ENCODE assay signal across 1 cellular context in the genomic region with DNA sequence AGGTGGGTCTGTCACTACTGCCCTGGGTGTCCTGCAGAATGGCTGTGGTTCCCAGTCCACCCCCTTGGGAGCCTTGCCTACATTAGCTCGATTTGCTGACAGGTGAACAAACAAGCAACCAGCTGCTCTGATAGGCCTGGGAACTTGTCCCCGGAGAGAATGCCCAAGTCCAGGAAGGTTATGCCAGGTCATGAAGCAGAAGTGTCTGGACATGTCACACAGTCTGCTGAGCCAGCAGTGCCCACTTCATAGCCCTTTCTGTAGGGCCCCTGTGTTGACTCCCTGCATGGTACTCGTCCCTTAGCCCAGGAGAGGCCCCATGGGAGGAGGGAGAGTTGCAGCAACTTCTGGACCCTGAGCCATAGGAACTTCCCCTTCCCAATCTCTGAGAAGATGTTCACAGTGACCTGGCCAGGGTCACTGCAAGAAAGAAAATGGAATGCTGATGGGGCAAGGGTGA.
TF ChIP-seq lines count a peak whose summit lies in the region.

No MANE protein-coding gene starts in this region.

TF ChIP-seq in HepG2, 621 proteins besides CTCF, POLR2A, EP300 and RAD21 (continued from another document):
- TF ChIP-seq PHB2 (IDR thresholded peaks at IDR 0.05; ENCODE audit: partially characterized antibody) = no peak
- no peak for TF ChIP-seq ZNF879 (CRISPR knock-in tag; IDR thresholded peaks at IDR 0.05)
- TF ChIP-seq HNRNPUL1 (IDR thresholded peaks at IDR 0.05; ENCODE audit: low read depth, low read length) = no peak
- TF ChIP-seq ZNF570 (CRISPR knock-in tag; IDR thresholded peaks at IDR 0.05; ENCODE audit: borderline replicate concordance) = no peak
- no peak for TF ChIP-seq ZNF260 (CRISPR knock-in tag; IDR thresholded peaks at IDR 0.05; ENCODE audit: borderline replicate concordance, low read depth)
- no peak for TF ChIP-seq ARID2 (CRISPR knock-in tag; IDR thresholded peaks at IDR 0.05; ENCODE audit: borderline replicate concordance)
- no peak for TF ChIP-seq ZNF337 (CRISPR knock-in tag; IDR thresholded peaks at IDR 0.05; ENCODE audit: borderline replicate concordance, low read depth)
- TF ChIP-seq NR2F2 (IDR thresholded peaks at IDR 0.05; ENCODE audit: borderline replicate concordance, low read depth) = no peak
